Comparison of ENCODE assay signal across 16 cellular contexts in the genomic region with DNA sequence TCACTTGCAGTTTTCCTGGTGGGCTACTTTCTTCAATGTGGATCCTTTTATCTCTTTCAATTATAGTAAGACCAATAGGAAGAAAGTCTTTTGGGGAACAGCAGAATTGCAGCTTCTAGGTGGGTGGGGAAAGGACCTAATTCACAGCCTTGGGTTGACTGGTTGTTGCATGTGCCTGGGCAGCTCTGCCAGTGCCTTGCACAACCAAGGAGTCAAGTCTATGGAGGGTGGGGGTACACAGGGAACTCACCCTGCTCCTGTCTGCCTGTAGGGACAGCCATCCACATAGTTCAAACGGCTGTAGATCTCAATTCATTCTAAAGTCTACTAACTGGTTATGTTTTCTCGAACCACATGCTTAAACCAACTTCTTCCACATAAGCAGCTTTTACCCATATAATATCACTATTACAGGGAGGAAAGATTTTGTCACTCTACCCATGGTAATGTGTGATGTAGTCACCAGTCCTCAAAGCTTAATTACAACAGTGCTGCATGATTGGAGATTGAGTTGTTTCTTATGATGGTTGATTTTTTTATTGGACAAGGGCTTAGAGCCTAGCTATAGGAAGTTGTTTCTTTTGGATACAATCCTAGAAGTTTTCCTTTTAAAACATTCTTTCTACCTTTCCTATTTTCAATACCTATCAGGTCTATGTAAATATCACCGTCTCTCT.
A peak's percentile ranks its signal among the peaks of the same experiment; 100 is the strongest.
DNase-seq lines count a peak whose midpoint lies in the region; ATAC-seq, FAIRE-seq and TF ChIP-seq lines count a peak whose summit lies in the region.
"Had no signal": no experiment of that assay in that cellular context is flagged by ENCODE, and none has a peak within 500 bp of the region (broad histone marks: within the 10 kb centered on the region; RNA-seq: fewer than 3 reads in every experiment).

No MANE protein-coding gene starts in this region.

- TF ChIP-seq POLR2A in uterus (IDR thresholded peaks at IDR 0.05), result no peak

- no peak for ATAC-seq in mucosa of descending colon
- ATAC-seq: GM12878; K562; lower lobe of right lung; stimulated activated naive B cell treated with anti-CD40 and anti-IgM and Interleukin-4, amounts not matched to agents 10 μg/mL and 1 μg/mL and 100 μg/mL, for 72 hours had no signal

- H4K20me1 ChIP-seq in mammary epithelial cell (ENCODE audit: insufficient read depth, low read length), result no peaks in the 10 kb centered on the region

- H3K36me3 ChIP-seq in mammary epithelial cell (ENCODE audit: insufficient read depth, low read length) (peaks cover 4% of the 10 kb centered on the region), uterus (no peaks in the 10 kb centered on the region), mucosa of descending colon (ENCODE audit: low read depth) (no peaks in the 10 kb centered on the region)
- H3K36me3 ChIP-seq: lower lobe of right lung, neutrophil had no signal

- H3K4me2 ChIP-seq in mammary epithelial cell (ENCODE audit: insufficient read depth, low read depth, low read length), result peak overlapping the region; percentile 54

- H3K4me3 ChIP-seq in mammary epithelial cell (replicated peaks in 1 of 3; ENCODE audit: insufficient read depth in 1 of 3, low read depth in 2 of 3, low read length in 3 of 3) (no peak overlapping the region), uterus (no peak overlapping the region), mucosa of descending colon (no peak overlapping the region)
- H3K4me3 ChIP-seq: dorsolateral prefrontal cortex, GM12878, K562, lower lobe of right lung had no signal

- H3K27ac ChIP-seq in mammary epithelial cell (ENCODE audit: insufficient read depth, low read depth, low read length) (peak overlapping the region; percentile 96), uterus (peak overlapping the region; percentile 35 to 41)
- H3K27ac ChIP-seq: dorsolateral prefrontal cortex, lower lobe of right lung, neutrophil had no signal

- FAIRE-seq in HTR-8/SVneo (lab: Jason Lieb, UNC), result peak; percentile 23
- FAIRE-seq: GM12878, K562 had no signal

- intact Hi-C loops in mammary epithelial cell (cut with micrococcal nuclease) (loop anchor here (1.0 to 2.0 kb wide), 2 partner anchors 91 to 138 kb away; no protein-coding TSS in a partner anchor), uterus (cut with DNase I; ENCODE audit: low total_unique reads) (no loop called here), mucosa of descending colon (cut with DNase I, micrococcal nuclease) (no loop called here)

- DNase-seq in HTR-8/SVneo (ENCODE audit: insufficient read length, low spot score) (no peak), mammary epithelial cell (peak; percentile 46), lung microvascular endothelial cell (ENCODE audit: low read depth in 2 of 2) (peak; percentile 31 to 36), uterus (no peak), mucosa of descending colon (no peak), GF-D8 (lab: John Stamatoyannopoulos, UW) (no peak), NCI-H187 treated with DMSO at 0.1 percent for 48 hours (lab: John Stamatoyannopoulos, UW) (no peak)
- DNase-seq: activated CD4-positive, CD25-positive, alpha-beta regulatory T cell; activated gamma-delta T cell treated with Interleukin-2 at 50 U/mL for 16 hours; dorsolateral prefrontal cortex; lower lobe of right lung; NCI-H1417 treated with DMSO at 0.1 percent for 48 hours; stimulated activated naive B cell treated with anti-CD40 and anti-IgM and Interleukin-4, amounts not matched to agents 10 μg/mL and 1 μg/mL and 100 μg/mL, for 72 hours had no signal

- no peak overlapping the region for H2AFZ ChIP-seq in mammary epithelial cell (ENCODE audit: low read depth, low read length)

- H3K27me3 ChIP-seq in mammary epithelial cell (ENCODE audit: insufficient read depth, low read length) (no peaks in the 10 kb centered on the region), uterus (no peaks in the 10 kb centered on the region)
- H3K27me3 ChIP-seq: dorsolateral prefrontal cortex, neutrophil had no signal

- H3K9ac ChIP-seq in mammary epithelial cell (ENCODE audit: insufficient read depth, low read length), result peak overlapping the region; percentile 42

- 67% methylated on average over 3 of the region's 3 CpGs for WGBS in mammary epithelial cell (ENCODE audit: low coverage, missing lambda C conversion rate)

- CTCF ChIA-PET in mammary epithelial cell (lab: Charles Lee; ENCODE audit: low non-redundant PET), result interaction anchor here (1.0 kb wide), 1 partner anchor 135 kb away, joined by 3 read pairs; no protein-coding TSS in a partner anchor

- TF ChIP-seq CTCF in mammary epithelial cell (conservative IDR thresholded peaks at IDR 0.05 in 1 of 2, IDR thresholded peaks at IDR 0.05 in 1 of 2; ENCODE audit: extremely low read depth in 1 of 2, insufficient read depth in 1 of 2, low read depth in 1 of 2, low read length in 2 of 2) (no peak), uterus (IDR thresholded peaks at IDR 0.05) (no peak), mucosa of descending colon (IDR thresholded peaks at IDR 0.05) (no peak)

- dilution Hi-C loops in mammary epithelial cell (cut with HindIII; ENCODE audit: low sequenced_read_pairs), result loop anchor here (5.0 kb wide), 1 partner anchor 37 kb away; no protein-coding TSS in a partner anchor

- BruUV-seq in mammary epithelial cell (replicated peaks; lab: Mats Ljungman, UMichigan), result no TSS peak

- in situ Hi-C loops in mammary epithelial cell (cut with MboI; ENCODE audit: low sequenced_read_pairs in 2 of 2), result no loop called here

- H3K79me2 ChIP-seq in mammary epithelial cell (ENCODE audit: insufficient read depth, low read length), result peaks cover 84% of the 10 kb centered on the region

- H3K9me3 ChIP-seq in mammary epithelial cell (replicated peaks; ENCODE audit: insufficient read depth, low read length) (peaks cover 3% of the 10 kb centered on the region), uterus (no peaks in the 10 kb centered on the region), mucosa of descending colon (no peaks in the 10 kb centered on the region)
- H3K9me3 ChIP-seq: neutrophil had no signal

- H3K4me1 ChIP-seq in mammary epithelial cell (ENCODE audit: insufficient read depth, low read length), result peaks cover 37% of the 10 kb centered on the region
- no peaks in the 10 kb centered on the region for H3K4me1 ChIP-seq in uterus
- no peaks in the 10 kb centered on the region for H3K4me1 ChIP-seq in mucosa of descending colon (ENCODE audit: low read depth)
- H3K4me1 ChIP-seq: lower lobe of right lung had no signal

Comparison
In these comparisons a context has a peak if more than half of its experiments do, and no peak if none do; other contexts are left out.
1. DNase-seq: peak in mammary epithelial cell (single experiment) and lung microvascular endothelial cell (2 of 2); none in HTR-8/SVneo (single experiment), uterus (0 of 2), mucosa of descending colon (0 of 3), GF-D8 (single experiment) and NCI-H187 treated with DMSO at 0.1 percent for 48 hours (single experiment).